In the genomic region with DNA sequence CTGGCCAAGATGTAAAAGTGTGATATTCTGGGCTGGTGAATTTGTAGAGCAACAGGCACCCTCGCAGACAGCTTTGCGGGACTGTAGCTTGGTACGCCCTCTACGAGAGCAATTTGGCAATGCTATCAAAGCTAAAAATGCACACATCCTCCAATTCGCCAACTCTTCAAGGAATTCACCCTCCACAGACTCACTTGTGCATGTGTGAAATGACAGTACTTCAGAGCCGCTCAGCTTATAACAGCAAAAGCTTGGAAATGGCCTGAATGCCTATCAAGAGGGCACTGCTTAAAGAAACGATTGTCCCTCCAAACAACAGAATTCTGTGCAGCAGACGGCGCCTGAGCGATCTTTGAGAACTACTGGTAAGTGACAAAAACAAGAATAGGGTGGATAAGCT, we compare ENCODE assay signal across 13 cellular contexts.
"Had no signal": no experiment of that assay in that cellular context is flagged by ENCODE, and none has a peak within 500 bp of the region (broad histone marks: within the 10 kb centered on the region; RNA-seq: fewer than 3 reads in every experiment).

No MANE protein-coding gene starts in this region.

- ATAC-seq: activated CD4-positive, alpha-beta T cell treated with anti-CD3 and anti-CD28 coated beads for 36 hours; activated T-cell treated with anti-CD3 and anti-CD28 coated beads, Interleukin-2, amount 50 U/mL, for 72 hours; WTC11 had no signal

- DNase-seq: activated CD4-positive, alpha-beta memory T cell treated with anti-CD3 and anti-CD28 coated beads for 36 hours; activated CD4-positive, alpha-beta T cell treated with anti-CD3 and anti-CD28 coated beads for 36 hours; activated effector memory CD4-positive, alpha-beta T cell treated with Interleukin-2 at 50 U/mL for 16 hours; activated naive CD4-positive, alpha-beta T cell treated with anti-CD3 and anti-CD28 coated beads, Interleukin-2, amount 10 ng/mL, durations not matched to agents 7 days and 5 days; activated T-cell treated with anti-CD3 and anti-CD28 coated beads, Interleukin-2, amount 50 U/mL, for 72 hours; cerebellar nuclear complex; left ventricle myocardium inferior; retina; stimulated activated CD4-positive, alpha-beta T cell treated with anti-CD3 and anti-CD28 coated beads, Interleukin-4, amount 100 ng/mL, for 1 hour; stimulated activated naive CD4-positive, alpha-beta T cell; T1000; upper lobe of left lung had no signal
